ENCODE assay signal across 31 cellular contexts in the genomic region with DNA sequence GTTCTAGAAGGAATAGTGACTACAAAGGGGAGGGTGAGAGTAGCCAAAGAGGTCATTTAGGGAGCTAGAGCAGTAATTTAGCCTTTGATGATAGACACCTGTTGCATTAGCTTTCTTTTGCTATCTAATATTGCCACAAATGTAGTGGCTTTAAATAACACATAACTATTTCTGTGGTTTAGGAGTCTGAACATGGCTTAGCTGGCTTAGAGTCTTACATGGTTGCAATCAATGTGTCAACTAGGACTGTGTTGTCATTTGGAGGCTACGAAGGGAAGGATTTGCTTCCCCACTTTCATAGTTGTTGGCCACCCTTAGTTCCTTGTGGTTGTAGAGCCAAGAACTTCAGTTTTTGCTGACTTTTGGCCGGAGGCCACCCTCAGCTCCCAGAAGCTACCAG.
"Had no signal": no experiment of that assay in that cellular context is flagged by ENCODE, and none has a peak within 500 bp of the region (broad histone marks: within the 10 kb centered on the region; RNA-seq: fewer than 3 reads in every experiment).

No MANE protein-coding gene starts in this region.

- H2AFZ ChIP-seq: PC-9 had no signal

- H3K4me3 Mint-ChIP-seq: activated CD4-positive, alpha-beta memory T cell treated with anti-CD3 and anti-CD28 coated beads, Interleukin-2, amount 10 ng/mL, durations not matched to agents 7 days and 5 days; activated CD8-positive, alpha-beta memory T cell treated with anti-CD3 and anti-CD28 coated beads, Interleukin-2, amount 10 ng/mL, durations not matched to agents 7 days and 5 days; activated naive CD4-positive, alpha-beta T cell treated with anti-CD3 and anti-CD28 coated beads, Interleukin-2, amount 10 ng/mL, durations not matched to agents 7 days and 5 days; activated naive CD8-positive, alpha-beta T cell; activated naive CD8-positive, alpha-beta T cell treated with anti-CD3 and anti-CD28 coated beads, Interleukin-2, amount 50 U/mL, for 24 hours had no signal

- H3K4me3 ChIP-seq: MG63, PC-9 had no signal

- H3K27me3 Mint-ChIP-seq: activated CD4-positive, alpha-beta memory T cell treated with anti-CD3 and anti-CD28 coated beads, Interleukin-2, amount 10 ng/mL, durations not matched to agents 7 days and 5 days; activated CD8-positive, alpha-beta memory T cell treated with anti-CD3 and anti-CD28 coated beads, Interleukin-2, amount 10 ng/mL, durations not matched to agents 7 days and 5 days; activated naive CD4-positive, alpha-beta T cell treated with anti-CD3 and anti-CD28 coated beads, Interleukin-2, amount 10 ng/mL, durations not matched to agents 7 days and 5 days; activated naive CD8-positive, alpha-beta T cell treated with anti-CD3 and anti-CD28 coated beads, Interleukin-2, amount 50 U/mL, for 24 hours had no signal

- H3K4me2 ChIP-seq: PC-9 had no signal

- H3K36me3 Mint-ChIP-seq: activated CD8-positive, alpha-beta memory T cell treated with anti-CD3 and anti-CD28 coated beads, Interleukin-2, amount 10 ng/mL, durations not matched to agents 7 days and 5 days; activated naive CD4-positive, alpha-beta T cell treated with anti-CD3 and anti-CD28 coated beads, Interleukin-2, amount 10 ng/mL, durations not matched to agents 7 days and 5 days; activated naive CD8-positive, alpha-beta T cell had no signal

- H3K27ac Mint-ChIP-seq: activated CD4-positive, alpha-beta memory T cell treated with anti-CD3 and anti-CD28 coated beads, Interleukin-2, amount 10 ng/mL, durations not matched to agents 7 days and 5 days; activated CD8-positive, alpha-beta memory T cell treated with anti-CD3 and anti-CD28 coated beads, Interleukin-2, amount 10 ng/mL, durations not matched to agents 7 days and 5 days; activated naive CD4-positive, alpha-beta T cell treated with anti-CD3 and anti-CD28 coated beads, Interleukin-2, amount 10 ng/mL, durations not matched to agents 7 days and 5 days; activated naive CD8-positive, alpha-beta T cell; activated naive CD8-positive, alpha-beta T cell treated with anti-CD3 and anti-CD28 coated beads, Interleukin-2, amount 50 U/mL, for 24 hours had no signal

- H3K9me3 ChIP-seq: MG63 had no signal

- ATAC-seq: activated CD8-positive, alpha-beta memory T cell treated with anti-CD3 and anti-CD28 coated beads, Interleukin-2, amount 10 ng/mL, durations not matched to agents 7 days and 5 days; activated naive CD8-positive, alpha-beta T cell treated with anti-CD3 and anti-CD28 coated beads, Interleukin-2, amount 50 U/mL, for 24 hours had no signal

- H3K27ac ChIP-seq: brain microvascular endothelial cell, PC-9, WERI-Rb-1 had no signal

- H3K36me3 ChIP-seq: brain microvascular endothelial cell, MG63, WERI-Rb-1 had no signal

- H3K9me3 Mint-ChIP-seq: activated CD4-positive, alpha-beta memory T cell treated with anti-CD3 and anti-CD28 coated beads, Interleukin-2, amount 10 ng/mL, durations not matched to agents 7 days and 5 days; activated naive CD4-positive, alpha-beta T cell treated with anti-CD3 and anti-CD28 coated beads, Interleukin-2, amount 10 ng/mL, durations not matched to agents 7 days and 5 days; activated naive CD8-positive, alpha-beta T cell treated with anti-CD3 and anti-CD28 coated beads, Interleukin-2, amount 50 U/mL, for 24 hours had no signal

- DNase-seq: activated CD4-positive, alpha-beta memory T cell treated with anti-CD3 and anti-CD28 coated beads, Interleukin-2, amount 10 ng/mL, durations not matched to agents 7 days and 5 days; activated CD4-positive, alpha-beta T cell treated with anti-CD3 and anti-CD28 coated beads for 1 hour; activated CD4-positive, alpha-beta T cell treated with anti-CD3 and anti-CD28 coated beads for 48 hours; activated CD4-positive, CD25-positive, alpha-beta regulatory T cell; activated CD8-positive, alpha-beta memory T cell treated with anti-CD3 and anti-CD28 coated beads for 24 hours; activated CD8-positive, alpha-beta memory T cell treated with anti-CD3 and anti-CD28 coated beads, Interleukin-2, amount 10 ng/mL, durations not matched to agents 7 days and 5 days; activated CD8-positive, alpha-beta memory T cell treated with anti-CD3 and anti-CD28 coated beads, Interleukin-2, amount 50 U/mL, for 48 hours; activated effector memory CD4-positive, alpha-beta T cell treated with Interleukin-2 at 50 U/mL for 16 hours; activated naive CD4-positive, alpha-beta T cell treated with anti-CD3 and anti-CD28 coated beads, Interleukin-2, amount 10 ng/mL, durations not matched to agents 7 days and 5 days; activated naive CD8-positive, alpha-beta T cell treated with anti-CD3 and anti-CD28 coated beads, Interleukin-2, amount 50 U/mL, for 24 hours; activated T-cell treated with anti-CD3 and anti-CD28 coated beads, Interleukin-2, amount 50 U/mL, for 48 hours; central memory CD4-positive, alpha-beta T cell; Karpas-422; KBM-7; NCI-H1092; NCI-H1436 treated with DMSO at 0.1 percent for 48 hours; NCI-H2029; NCI-H345; NCI-H510A; NCI-H526; NCI-H748 treated with DMSO at 0.1 percent for 48 hours; PC-9; Right ventricle myocardium superior; SW 1271; T-helper 1 cell; T-helper 2 cell; T-helper 9 cell; WERI-Rb-1 had no signal

- H3K27me3 ChIP-seq: brain microvascular endothelial cell, MG63 had no signal

- H3K4me1 Mint-ChIP-seq: activated CD4-positive, alpha-beta memory T cell treated with anti-CD3 and anti-CD28 coated beads, Interleukin-2, amount 10 ng/mL, durations not matched to agents 7 days and 5 days; activated CD8-positive, alpha-beta memory T cell treated with anti-CD3 and anti-CD28 coated beads, Interleukin-2, amount 10 ng/mL, durations not matched to agents 7 days and 5 days; activated naive CD4-positive, alpha-beta T cell treated with anti-CD3 and anti-CD28 coated beads, Interleukin-2, amount 10 ng/mL, durations not matched to agents 7 days and 5 days; activated naive CD8-positive, alpha-beta T cell treated with anti-CD3 and anti-CD28 coated beads, Interleukin-2, amount 50 U/mL, for 24 hours had no signal
